In the genomic region with DNA sequence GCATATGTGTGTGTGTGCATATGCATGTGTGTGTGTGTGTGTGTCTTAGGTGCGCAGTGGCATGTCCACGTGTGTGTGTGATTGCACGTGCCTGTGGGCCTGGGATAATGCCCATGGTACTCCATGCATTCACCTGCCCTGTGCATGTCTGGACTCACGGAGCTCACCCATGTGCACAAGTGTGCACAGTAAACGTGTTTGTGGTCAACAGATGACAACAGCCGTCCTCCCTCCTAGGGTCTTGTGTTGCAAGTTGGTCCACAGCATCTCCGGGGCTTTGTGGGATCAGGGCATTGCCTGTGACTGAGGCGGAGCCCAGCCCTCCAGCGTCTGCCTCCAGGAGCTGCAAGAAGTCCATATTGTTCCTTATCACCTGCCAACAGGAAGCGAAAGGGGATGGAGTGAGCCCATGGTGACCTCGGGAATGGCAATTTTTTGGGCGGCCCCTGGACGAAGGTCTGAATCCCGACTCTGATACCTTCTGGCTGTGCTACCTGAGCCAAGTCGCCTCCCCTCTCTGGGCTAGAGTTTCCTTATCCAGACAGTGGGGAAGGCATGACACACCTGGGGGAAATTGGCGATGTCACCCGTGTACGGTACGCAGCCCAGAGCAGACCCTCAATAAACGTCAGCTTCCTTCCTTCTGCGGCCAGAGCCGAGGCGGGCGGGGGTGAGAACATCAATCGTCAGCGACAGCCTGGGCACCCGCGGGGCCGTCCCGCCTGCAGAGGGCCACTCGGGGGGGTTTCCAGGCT, we compare ENCODE assay signal across 8 cellular contexts. TPM values are rescaled to one million over a fixed set of nuclear protein-coding genes. Genes with fewer than 3 reads are reported as not detected.
DNase-seq lines count a peak whose midpoint lies in the region; ATAC-seq and TF ChIP-seq lines count a peak whose summit lies in the region.

No MANE protein-coding gene starts in this region.

- peak overlapping the region; percentile 62 for H3K4me3 Mint-ChIP-seq in activated T-cell treated with anti-CD3 and anti-CD28 coated beads, Interleukin-2, amount 50 U/mL, for 24 hours

- H3K36me3 ChIP-seq in tibial nerve: peaks cover 0 to 8% (median 0%) of the 10 kb centered on the region in 3 donors
- H3K36me3 ChIP-seq in sigmoid colon: no peaks in the 10 kb centered on the region

- TF ChIP-seq EP300 in tibial nerve (IDR thresholded peaks at IDR 0.05) (no peak), sigmoid colon (IDR thresholded peaks at IDR 0.05) (no peak)

- H3K27ac Mint-ChIP-seq in activated T-cell treated with anti-CD3 and anti-CD28 coated beads, Interleukin-2, amount 50 U/mL, for 24 hours: peak overlapping the region; percentile 92

- H3K27me3 Mint-ChIP-seq in activated T-cell treated with anti-CD3 and anti-CD28 coated beads, Interleukin-2, amount 50 U/mL, for 24 hours: no peaks in the 10 kb centered on the region

- peak; percentile 79 for DNase-seq in activated T-cell treated with anti-CD3 and anti-CD28 coated beads, Interleukin-2, amount 50 U/mL, for 24 hours
- peak; percentile 48 to 65 for DNase-seq in stimulated activated CD4-positive, alpha-beta T cell treated with anti-CD3 and anti-CD28 coated beads, Interleukin-12 subunit alpha, Interleukin-12 subunit beta, amount 100 ng/mL, for 24 hours (ENCODE audit: low read depth in 2 of 2)
- DNase-seq in COLO829 (ENCODE audit: low spot score) (no peak), tibial nerve (ENCODE audit: low spot score in 2 of 2) (no peak), sigmoid colon (no peak)

- no peak for TF ChIP-seq CTCF in tibial nerve (IDR thresholded peaks at IDR 0.05)
- TF ChIP-seq CTCF in sigmoid colon (IDR thresholded peaks at IDR 0.05): no peak

- ATAC-seq in GM18868 (IDR thresholded peaks at IDR 0.05; ENCODE audit: unreplicated experiment) (peak; percentile 57), HG03342 (IDR thresholded peaks at IDR 0.05; ENCODE audit: unreplicated experiment) (peak; percentile 42), GM18517 (IDR thresholded peaks at IDR 0.05; ENCODE audit: unreplicated experiment) (no peak)

- peaks cover 3% of the 10 kb centered on the region for H3K9me3 Mint-ChIP-seq in activated T-cell treated with anti-CD3 and anti-CD28 coated beads, Interleukin-2, amount 50 U/mL, for 24 hours

- H3K9me3 ChIP-seq in tibial nerve (peaks cover 0 to 22% (median 0%) of the 10 kb centered on the region in 4 donors), sigmoid colon (peaks cover 0 to 6% (median 3%) of the 10 kb centered on the region in 4 donors)

- intact Hi-C loops in sigmoid colon (cut with DNase I): loop anchor here (5.0 kb wide), 1 partner anchor 67 kb away; no protein-coding TSS in a partner anchor

- TF ChIP-seq POLR2A in tibial nerve (IDR thresholded peaks at IDR 0.05): no peak
- TF ChIP-seq POLR2A in sigmoid colon (IDR thresholded peaks at IDR 0.05): no peak

- H3K27ac ChIP-seq in tibial nerve (no peak overlapping the region), sigmoid colon (no peak overlapping the region)

- 35 to 44% methylated on average over 31 of the region's 31 CpGs for WGBS in tibial nerve, 2 donors
- 23% methylated on average over 31 of the region's 31 CpGs for WGBS in sigmoid colon, 2 donors

- H3K4me1 ChIP-seq in tibial nerve (peaks cover 0 to 11% (median 3%) of the 10 kb centered on the region in 4 donors), sigmoid colon (no peaks in the 10 kb centered on the region)

- H3K4me1 Mint-ChIP-seq in activated T-cell treated with anti-CD3 and anti-CD28 coated beads, Interleukin-2, amount 50 U/mL, for 24 hours (ENCODE audit: low read depth): peaks cover 96% of the 10 kb centered on the region

- peaks cover 72% of the 10 kb centered on the region for H3K36me3 Mint-ChIP-seq in activated T-cell treated with anti-CD3 and anti-CD28 coated beads, Interleukin-2, amount 50 U/mL, for 24 hours (ENCODE audit: low read depth)

- H3K27me3 ChIP-seq in tibial nerve (peaks cover 0 to 43% of the 10 kb centered on the region in 2 donors), sigmoid colon (peaks cover 2 to 42% (median 23%) of the 10 kb centered on the region in 3 donors)

- no peak overlapping the region for H3K4me3 ChIP-seq in tibial nerve
- no peak overlapping the region for H3K4me3 ChIP-seq in sigmoid colon

RNA-seq across cellular contexts. Expression of a gene that starts 47.6 kb away (rescaled TPM):
- 1 to 10 TPM in 1 of 4 donors, under 1 TPM in 1, not detected in 2; 0.21 to 1.2 TPM for total RNA-seq in tibial nerve
- total RNA-seq in sigmoid colon: under 1 TPM in 2 of 4 donors, not detected in 2; 0.27 to 0.28 TPM
- 1 to 10 TPM in 1 of 3 donors, under 1 TPM in 2; under 0.01 to 7.9 (median 0.23) TPM for polyA plus RNA-seq in sigmoid colon

Comparison
In these comparisons a context has a peak if more than half of its experiments do, and no peak if none do; other contexts are left out.
1. DNase-seq: peak in activated T-cell treated with anti-CD3 and anti-CD28 coated beads, Interleukin-2, amount 50 U/mL, for 24 hours (single experiment) and stimulated activated CD4-positive, alpha-beta T cell treated with anti-CD3 and anti-CD28 coated beads, Interleukin-12 subunit alpha, Interleukin-12 subunit beta, amount 100 ng/mL, for 24 hours (2 of 2); none in COLO829 (single experiment), tibial nerve (0 of 2) and sigmoid colon (single experiment).